Comparison of ENCODE assay signal across 8 cellular contexts in the genomic region with DNA sequence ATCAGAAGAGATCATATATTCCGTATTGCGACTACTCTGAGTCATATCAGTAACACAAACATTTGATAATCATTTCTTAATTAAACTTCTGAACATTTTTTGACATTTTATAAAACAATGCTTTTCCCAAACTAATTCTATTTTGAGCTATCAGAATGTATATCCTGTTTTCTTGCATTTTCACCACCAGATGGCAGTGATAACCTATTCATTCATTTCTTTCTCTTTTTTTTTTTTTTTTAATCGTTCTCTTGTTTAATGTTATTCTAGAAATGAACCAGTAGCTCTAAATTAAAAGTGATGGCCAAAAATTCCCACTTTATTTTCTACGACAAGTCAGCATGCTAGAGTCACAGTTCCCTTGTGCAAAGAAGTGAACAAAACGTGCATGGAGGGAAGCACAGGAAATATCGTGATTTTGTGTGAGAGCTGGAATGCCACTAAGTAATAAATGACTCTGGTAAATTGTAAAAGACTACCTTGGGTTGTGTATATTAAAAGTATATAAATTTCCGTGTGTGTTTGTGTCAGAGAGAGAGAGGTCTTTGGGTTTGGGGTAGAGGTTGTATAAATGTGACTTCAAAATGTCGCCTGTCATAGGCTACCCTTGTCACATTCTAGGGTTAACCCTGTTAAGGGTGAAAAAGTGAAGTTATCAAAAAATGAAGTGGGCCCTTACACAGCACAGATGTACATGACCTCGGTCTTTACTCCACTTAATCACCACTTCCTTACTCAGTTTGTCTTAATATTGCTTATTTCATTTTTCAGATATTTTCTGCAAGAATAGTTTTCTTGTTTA. TPM values are rescaled to one million over a fixed set of nuclear protein-coding genes. Genes with fewer than 3 reads are reported as not detected.
DNase-seq lines count a peak whose midpoint lies in the region; ATAC-seq and TF ChIP-seq lines count a peak whose summit lies in the region.

No MANE protein-coding gene starts in this region.

- intact Hi-C loops in A673 (cut with micrococcal nuclease; ENCODE audit: unreplicated experiment) (loop anchor here (1.0 to 10.0 kb wide), 4 partner anchors 291 to 744 kb away; partner anchors contain the start of gene ST8SIA1), posterior cingulate gyrus (cut with DNase I) (loop anchor here (1.0 to 5.0 kb wide), 3 partner anchors 294 to 744 kb away; no protein-coding TSS in a partner anchor)

- no peak overlapping the region for H3K27ac ChIP-seq in A673 (ENCODE audit: low read depth, low read length, poor library complexity, severe bottlenecking)

- no peaks in the 10 kb centered on the region for H3K36me3 ChIP-seq in A673 (ENCODE audit: insufficient read depth, low read length, poor library complexity, severe bottlenecking)

- no peaks in the 10 kb centered on the region for H3K9me3 ChIP-seq in A673 (ENCODE audit: low read depth, low read length, poor library complexity, severe bottlenecking)

- BruUV-seq in A673 (replicated peaks; lab: Mats Ljungman, UMichigan) = no TSS peak

- H3K4me1 ChIP-seq in A673 (ENCODE audit: insufficient read depth, low read length, poor library complexity, severe bottlenecking) = no peaks in the 10 kb centered on the region

- TF ChIP-seq CTCF in A673 (conservative IDR thresholded peaks at IDR 0.05; ENCODE audit: low read depth, low read length) (peak; percentile 78), GM12865 (IDR thresholded peaks at IDR 0.05; ENCODE audit: insufficient read depth, low read depth, low read length, missing control alignments) (peak; percentile 22), fibroblast of pulmonary artery (IDR thresholded peaks at IDR 0.05; ENCODE audit: low read length, missing control alignments) (peak; percentile 50), retinal pigment epithelial cell (conservative IDR thresholded peaks at IDR 0.05; ENCODE audit: low read depth, low read length) (peak; percentile 42)

- H3K4me3 ChIP-seq in A673 (ENCODE audit: low read depth, low read length, poor library complexity, severe bottlenecking) (no peak overlapping the region), GM12865 (ENCODE audit: low read depth, low read length) (no peak overlapping the region), fibroblast of pulmonary artery (replicated peaks; ENCODE audit: low read depth, low read length) (no peak overlapping the region), retinal pigment epithelial cell (ENCODE audit: low read length) (no peak overlapping the region)

- ATAC-seq in GM21786 (IDR thresholded peaks at IDR 0.05; ENCODE audit: unreplicated experiment) (no peak), HG02610 (IDR thresholded peaks at IDR 0.05; ENCODE audit: unreplicated experiment) (no peak)

- peaks cover 39% of the 10 kb centered on the region for H3K27me3 ChIP-seq in A673 (replicated peaks; ENCODE audit: insufficient read depth, low read depth, low read length, poor library complexity)

- POLR2A ChIA-PET in A673 (lab: Charles Lee; ENCODE audit: low non-redundant PET) = no interaction called here

- CTCF ChIA-PET in A673 (lab: Charles Lee) = interaction anchor here (0.6 to 1.8 kb wide), 10 partner anchors 77 to 1506 kb away, joined by 3 to 36 read pairs (median 7); no protein-coding TSS in a partner anchor

- DNase-seq in A673 (ENCODE audit: low spot score) (peak; percentile 40), GM12865 (ENCODE audit: low read depth) (peak; percentile 20), RKO (ENCODE audit: low spot score) (peak; percentile 45), fibroblast of pulmonary artery (ENCODE audit: low read depth) (peak; percentile 69), retinal pigment epithelial cell (ENCODE audit: low read depth) (no peak), posterior cingulate gyrus (no peak)

RNA-seq across cellular contexts. Expression of gene LDHB, which starts 40.4 kb away (rescaled TPM):
- total RNA-seq in A673 (2021) = 1,201 and 1,223 TPM in 2 replicates

Comparison
In these comparisons a context has a peak if more than half of its experiments do, and no peak if none do; other contexts are left out.
1. DNase-seq: peak in A673 (single experiment), GM12865 (single experiment), RKO (single experiment) and fibroblast of pulmonary artery (single experiment); none in retinal pigment epithelial cell (single experiment) and posterior cingulate gyrus (0 of 10).
2. CTCF ChIP-seq: peak in every context shown above with its lines; median percentile 78 in A673; 50 in fibroblast of pulmonary artery; 42 in retinal pigment epithelial cell; 22 in GM12865.